ENCODE assay signal across 1 cellular context in genomic region chr2:179595284-179595683, GRCh38.
TF ChIP-seq lines count a peak whose summit lies in the region.

No MANE protein-coding gene starts in this region.

TF ChIP-seq in WTC11, 78 proteins besides CTCF, POLR2A, EP300 and RAD21 (continued from another document):
- no peak for TF ChIP-seq PREB (CRISPR knock-in tag; IDR thresholded peaks at IDR 0.05; ENCODE audit: borderline replicate concordance)
- TF ChIP-seq KAT7 (CRISPR knock-in tag; IDR thresholded peaks at IDR 0.05; ENCODE audit: borderline replicate concordance) = no peak
- 0 out of 2 replicates have a peak, but pooled peaks have one; percentile 51 for TF ChIP-seq USF1 (CRISPR knock-in tag; IDR thresholded peaks at IDR 0.05)
- TF ChIP-seq ZNF121 (CRISPR knock-in tag; IDR thresholded peaks at IDR 0.05) = no peak
- no peak for TF ChIP-seq ATF3 (CRISPR knock-in tag; conservative IDR thresholded peaks at IDR 0.05)
TF ChIP-seq in WTC11: peak in this region for 2.
